Comparison of ENCODE assay signal across 14 cellular contexts in genomic region chr6:2885967-2886731, GRCh38. TPM values are rescaled to one million over a fixed set of nuclear protein-coding genes. Genes with fewer than 3 reads are reported as not detected.
DNase-seq lines count a peak whose midpoint lies in the region; ATAC-seq, FAIRE-seq and TF ChIP-seq lines count a peak whose summit lies in the region.
"Had no signal": no experiment of that assay in that cellular context is flagged by ENCODE, and none has a peak within 500 bp of the region (broad histone marks: within the 10 kb centered on the region; RNA-seq: fewer than 3 reads in every experiment).

No MANE protein-coding gene starts in this region.

- CTCF ChIA-PET in CD4-positive, alpha-beta memory T cell (lab: Charles Lee; ENCODE audit: partially characterized antibody): no interaction called here
- CTCF ChIA-PET in GM12878 (lab: Yijun Ruan, JAX): no interaction called here

- peaks cover 45 to 78% (median 63%) of the 10 kb centered on the region in 4 donors for H3K4me1 Mint-ChIP-seq in CD4-positive, alpha-beta memory T cell

- no peaks in the 10 kb centered on the region for H3K27me3 ChIP-seq in BLaER1 treated with 17β-estradiol and CSF1 and Interleukin-3, amounts not matched to agents 10 nM and 100 nM
- H3K27me3 ChIP-seq in CD4-positive, alpha-beta memory T cell (ENCODE audit: insufficient read depth, low read length): no peaks in the 10 kb centered on the region
- H3K27me3 ChIP-seq in GM12878 (replicated peaks in 1 of 2; ENCODE audit: control insufficient read depth in 2 of 2, insufficient read depth in 2 of 2, low read length in 1 of 2): no peaks in the 10 kb centered on the region
- H3K27me3 ChIP-seq: tibial artery had no signal

- POLR2A ChIA-PET in CD4-positive, alpha-beta memory T cell (lab: Charles Lee; ENCODE audit: partially characterized antibody): interaction anchor here (0.6 to 1.0 kb wide), 3 partner anchors 8 to 40 kb away, joined by 3 read pairs; partner anchors contain the start of gene SERPINB9
- POLR2A ChIA-PET in GM12878 (lab: Charles Lee): no interaction called here

- H3K9me3 ChIP-seq in BLaER1 treated with 17β-estradiol and CSF1 and Interleukin-3, amounts not matched to agents 10 nM and 100 nM (replicated peaks in 1 of 11): peaks cover 0 to 25% (median 12%) of the 10 kb centered on the region in 11 experiments; a peak in 13 of 22 replicates
- no peaks in the 10 kb centered on the region for H3K9me3 ChIP-seq in CD4-positive, alpha-beta memory T cell (ENCODE audit: control insufficient read depth in 1 of 2, low read length in 2 of 2)
- H3K9me3 ChIP-seq in GM12878 (replicated peaks; ENCODE audit: control insufficient read depth, insufficient read depth, low read length): no peaks in the 10 kb centered on the region; the same call in 2 of the 3 replicates
- H3K9me3 ChIP-seq: tibial artery had no signal

- SMC1A ChIA-PET in GM12878 (lab: Charles Lee; ENCODE audit: uncharacterized antibody, unreplicated experiment): no interaction called here

- peak; percentile 5; the same call in 2 of the 3 replicates for ATAC-seq in GM12878
- ATAC-seq in GM21529 (IDR thresholded peaks at IDR 0.05; ENCODE audit: unreplicated experiment): no peak
- no peak for ATAC-seq in GM21737 (IDR thresholded peaks at IDR 0.05; ENCODE audit: unreplicated experiment)
- ATAC-seq in GM18873 (IDR thresholded peaks at IDR 0.05; ENCODE audit: low FRiP score, unreplicated experiment): no peak
- ATAC-seq: activated CD8-positive, alpha-beta memory T cell treated with anti-CD3 and anti-CD28 coated beads, Interleukin-2, amount 10 ng/mL, durations not matched to agents 7 days and 5 days had no signal

- H2AFZ ChIP-seq in GM12878 (ENCODE audit: control insufficient read depth, low read depth, low read length): no peak overlapping the region
- H2AFZ ChIP-seq: PC-9 had no signal

- H3K9me3 Mint-ChIP-seq in CD4-positive, alpha-beta memory T cell: peaks cover 0 to 2% (median 0%) of the 10 kb centered on the region in 8 donors

- no peak for TF ChIP-seq POLR2A in GM12878 (IDR thresholded peaks at IDR 0.05; ENCODE audit: low read depth, low read length)

- H4K20me1 ChIP-seq in BLaER1 treated with 17β-estradiol and CSF1 and Interleukin-3, amounts not matched to agents 10 nM and 100 nM: no peaks in the 10 kb centered on the region
- H4K20me1 ChIP-seq in GM12878 (ENCODE audit: control insufficient read depth, insufficient read depth): no peaks in the 10 kb centered on the region

- TF ChIP-seq RAD21 in GM12878 (IDR thresholded peaks at IDR 0.05; ENCODE audit: insufficient read depth, low read depth, low read length): no peak

- peak overlapping the region in 1 of 8 donors; percentile 40 for H3K4me3 Mint-ChIP-seq in CD4-positive, alpha-beta memory T cell
- H3K4me3 Mint-ChIP-seq: activated CD8-positive, alpha-beta memory T cell treated with anti-CD3 and anti-CD28 coated beads, Interleukin-2, amount 10 ng/mL, durations not matched to agents 7 days and 5 days had no signal

- H3K36me3 Mint-ChIP-seq in CD4-positive, alpha-beta memory T cell: peaks cover 49 to 51% of the 10 kb centered on the region in 2 donors

- no peaks in the 10 kb centered on the region for H3K27me3 Mint-ChIP-seq in CD4-positive, alpha-beta memory T cell
- H3K27me3 Mint-ChIP-seq: activated CD8-positive, alpha-beta memory T cell treated with anti-CD3 and anti-CD28 coated beads, Interleukin-2, amount 10 ng/mL, durations not matched to agents 7 days and 5 days had no signal

- peak overlapping the region in 6 of 11 experiments; percentile 9 to 81 (median 20); a peak in 4 of 22 replicates for H3K4me2 ChIP-seq in BLaER1 treated with 17β-estradiol and CSF1 and Interleukin-3, amounts not matched to agents 10 nM and 100 nM
- H3K4me2 ChIP-seq in GM12878 (ENCODE audit: control insufficient read depth, insufficient read depth): no peak overlapping the region
- H3K4me2 ChIP-seq: PC-9 had no signal

- 29% methylated on average over 6 of the region's 6 CpGs for WGBS in GM12878 (ENCODE audit: insufficient coverage, insufficient replicate concordance, low lambda C conversion rate, missing lambda C conversion rate)

- DNase-seq in CD4-positive, alpha-beta memory T cell: peak in 1 of 5 donors; percentile 20
- DNase-seq in NCI-H2171 (lab: John Stamatoyannopoulos, UW): peak; percentile 55
- no peak for DNase-seq in GM12878 (ENCODE audit: low read depth, low spot score)
- DNase-seq in superior temporal gyrus (ENCODE audit: extremely low spot score): no peak
- DNase-seq: activated CD8-positive, alpha-beta memory T cell treated with anti-CD3 and anti-CD28 coated beads, Interleukin-2, amount 10 ng/mL, durations not matched to agents 7 days and 5 days; kidney glomerular epithelial cell; NCI-H446; PC-9; tibial artery had no signal

- peak overlapping the region; percentile 73 to 89 (median 83) for H3K27ac Mint-ChIP-seq in CD4-positive, alpha-beta memory T cell
- H3K27ac Mint-ChIP-seq: activated CD8-positive, alpha-beta memory T cell treated with anti-CD3 and anti-CD28 coated beads, Interleukin-2, amount 10 ng/mL, durations not matched to agents 7 days and 5 days had no signal

- H3K27ac ChIP-seq in BLaER1 treated with 17β-estradiol and CSF1 and Interleukin-3, amounts not matched to agents 10 nM and 100 nM: no peak overlapping the region
- H3K27ac ChIP-seq in CD4-positive, alpha-beta memory T cell (ENCODE audit: low read depth, low read length): no peak overlapping the region
- no peak overlapping the region for H3K27ac ChIP-seq in GM12878 (ENCODE audit: control insufficient read depth, insufficient read depth)
- H3K27ac ChIP-seq: PC-9, SK-N-MC, tibial artery had no signal

- intact Hi-C loops in CD4-positive, alpha-beta memory T cell (cut with micrococcal nuclease): no loop called here
- intact Hi-C loops in GM12878 (cut with micrococcal nuclease; ENCODE audit: unreplicated experiment): no loop called here

- in situ Hi-C loops in GM12878 (cut with MboI): no loop called here

- H3K9ac ChIP-seq in BLaER1 treated with 17β-estradiol and CSF1 and Interleukin-3, amounts not matched to agents 10 nM and 100 nM: no peak overlapping the region
- H3K9ac ChIP-seq in GM12878 (ENCODE audit: control insufficient read depth, insufficient read depth, low read length): no peak overlapping the region

- peaks cover 10 to 37% (median 19%) of the 10 kb centered on the region in 11 experiments for H3K36me3 ChIP-seq in BLaER1 treated with 17β-estradiol and CSF1 and Interleukin-3, amounts not matched to agents 10 nM and 100 nM
- peaks cover 15% of the 10 kb centered on the region for H3K36me3 ChIP-seq in CD4-positive, alpha-beta memory T cell (ENCODE audit: insufficient read depth, low read length)
- peaks cover 0 to 5% of the 10 kb centered on the region in 2 experiments; a peak in 2 of 4 replicates for H3K36me3 ChIP-seq in GM12878 (ENCODE audit: control insufficient read depth in 2 of 2, insufficient read depth in 2 of 2, low read length in 1 of 2)

- no TSS peak for BruUV-seq in GM12878 (replicated peaks; lab: Mats Ljungman, UMichigan)

- no peaks in the 10 kb centered on the region for H3K79me2 ChIP-seq in GM12878 (ENCODE audit: control insufficient read depth, insufficient read depth, low read length)

- peaks cover 30 to 66% (median 34%) of the 10 kb centered on the region in 10 experiments for H3K4me1 ChIP-seq in BLaER1 treated with 17β-estradiol and CSF1 and Interleukin-3, amounts not matched to agents 10 nM and 100 nM
- H3K4me1 ChIP-seq in CD4-positive, alpha-beta memory T cell (ENCODE audit: insufficient read depth, low read length): peaks cover 35% of the 10 kb centered on the region
- H3K4me1 ChIP-seq in GM12878 (ENCODE audit: control insufficient read depth, insufficient read depth, low read length): no peaks in the 10 kb centered on the region
- H3K4me1 ChIP-seq: tibial artery had no signal

- peak; percentile 74 for FAIRE-seq in GM12878 (lab: Jason Lieb, UNC)

- H3K4me3 ChIP-seq in BLaER1 treated with 17β-estradiol and CSF1 and Interleukin-3, amounts not matched to agents 10 nM and 100 nM: no peak overlapping the region
- no peak overlapping the region for H3K4me3 ChIP-seq in CD4-positive, alpha-beta memory T cell (ENCODE audit: low read length in 2 of 2)
- H3K4me3 ChIP-seq in GM12878: no peak overlapping the region
- H3K4me3 ChIP-seq: PC-9, SK-N-MC, tibial artery had no signal

- RAD21 ChIA-PET in GM12878 (lab: Charles Lee; ENCODE audit: unreplicated experiment): no interaction called here

- TF ChIP-seq CTCF in GM12878 (IDR thresholded peaks at IDR 0.05 in 2 of 3, conservative IDR thresholded peaks at IDR 0.05 in 1 of 3; ENCODE audit: control insufficient read depth in 2 of 3, extremely low read depth in 1 of 3, insufficient read depth in 1 of 3, low read depth in 3 of 3, low read length in 3 of 3): no peak

- no peak for TF ChIP-seq EP300 in GM12878 (IDR thresholded peaks at IDR 0.05; ENCODE audit: borderline replicate concordance in 1 of 2, control insufficient read depth in 1 of 2, low read depth in 2 of 2, low read length in 2 of 2)

RNA-seq across cellular contexts. Expression of gene SERPINB9, which starts 17.0 kb away (rescaled TPM):
- 10 to 100 TPM; 83.2 to 88.5 TPM for total RNA-seq in CD4-positive, alpha-beta memory T cell
- polyA plus RNA-seq in CD4-positive, alpha-beta memory T cell: 10 to 100 TPM; 20.4 to 41.0 TPM
- 63.2 and 66.0 TPM in 2 replicates for total RNA-seq in GM12878 (2013; cell fraction: nucleolus; rRNA removed)
- 4.7 and 5.6 TPM in 2 replicates for total RNA-seq in GM12878 (2014; rRNA removed)
- total RNA-seq in GM12878 (2014; rRNA removed; fragmentation: Illumina TruSeq; extraction: Trizol): 5.4 and 5.5 TPM in 2 replicates
- total RNA-seq in GM12878 (2021): 5.8 and 6.1 TPM in 2 replicates
- polyA plus RNA-seq in GM12878 (2011; ENCODE audit: low read depth): 7.8 TPM
- 133 and 141 TPM in 2 replicates for polyA plus RNA-seq in GM12878 (2011; rRNA removed)
- 94.6 and 110 TPM in 2 replicates for polyA plus RNA-seq in GM12878 (2011; cell fraction: cytosol; rRNA removed)
- polyA plus RNA-seq in GM12878 (2011; cell fraction: nucleus; rRNA removed): 35.5 and 39.0 TPM in 2 replicates
- 11.4 and 20.4 TPM in 2 replicates for polyA plus RNA-seq in GM12878 (2012)
- 6.7 and 7.3 TPM in 2 replicates for polyA plus RNA-seq in GM12878 (2014; fragmentation: Illumina TruSeq; extraction: Trizol)
- 1 to 10 TPM; 2.0 to 3.7 TPM for polyA plus RNA-seq in GM12878 (2014; fragmentation: Nextera tagmentation; extraction: Ambion mirVana)
- 3.8 and 5.9 TPM in 2 replicates for polyA plus RNA-seq in GM12878 (2014; rRNA removed)
- polyA plus RNA-seq in GM12878 (2016; fragmentation: Nextera tagmentation; extraction: Ambion mirVana): 1 to 10 TPM; 4.1 to 4.2 TPM
- 135 and 152 TPM in 2 replicates for polyA minus RNA-seq in GM12878 (2011; rRNA and poly(A)+ RNA removed)
- polyA minus RNA-seq in GM12878 (2011; cell fraction: cytosol; rRNA and poly(A)+ RNA removed): 57.1 and 64.0 TPM in 2 replicates
- polyA minus RNA-seq in GM12878 (2011; cell fraction: nucleus; rRNA and poly(A)+ RNA removed): 21.2 and 30.0 TPM in 2 replicates

RNA-seq across cellular contexts. Expression of gene SERPINB1, which starts 44.5 kb away (rescaled TPM):
- 10 to 100 TPM; 56.7 to 58.0 TPM for total RNA-seq in CD4-positive, alpha-beta memory T cell
- 100 to 1,000 TPM; 126 to 159 TPM for polyA plus RNA-seq in CD4-positive, alpha-beta memory T cell
- 0.67 and 1.0 TPM in 2 replicates for total RNA-seq in GM12878 (2013; cell fraction: nucleolus; rRNA removed)
- total RNA-seq in GM12878 (2014; rRNA removed): 0.45 and 0.65 TPM in 2 replicates
- total RNA-seq in GM12878 (2014; rRNA removed; fragmentation: Illumina TruSeq; extraction: Trizol): 0.67 and 0.88 TPM in 2 replicates
- total RNA-seq in GM12878 (2021): 1.6 TPM in 2 replicates
- polyA plus RNA-seq in GM12878 (2011; ENCODE audit: low read depth): 0.76 TPM
- 2.4 and 3.5 TPM in 2 replicates for polyA plus RNA-seq in GM12878 (2011; rRNA removed)
- 0.88 and 0.99 TPM in 2 replicates for polyA plus RNA-seq in GM12878 (2011; cell fraction: cytosol; rRNA removed)
- polyA plus RNA-seq in GM12878 (2011; cell fraction: nucleus; rRNA removed): 0.90 and 1.3 TPM in 2 replicates
- 1.3 and 2.3 TPM in 2 replicates for polyA plus RNA-seq in GM12878 (2012)
- 1.1 and 3.2 TPM in 2 replicates for polyA plus RNA-seq in GM12878 (2014; fragmentation: Illumina TruSeq; extraction: Trizol)
- polyA plus RNA-seq in GM12878 (2014; fragmentation: Nextera tagmentation; extraction: Ambion mirVana): 1 to 10 TPM in 1 of 2 experiments, under 1 TPM in 1; 0.82 to 1.8 TPM
- 0.71 and 0.85 TPM in 2 replicates for polyA plus RNA-seq in GM12878 (2014; rRNA removed)
- polyA plus RNA-seq in GM12878 (2016; fragmentation: Nextera tagmentation; extraction: Ambion mirVana): under 1 TPM; 0.67 to 0.72 TPM
- 1.1 and 1.8 TPM in 2 replicates for polyA minus RNA-seq in GM12878 (2011; rRNA and poly(A)+ RNA removed)
- 1.2 and 1.6 TPM in 2 replicates for polyA minus RNA-seq in GM12878 (2011; cell fraction: cytosol; rRNA and poly(A)+ RNA removed)
- polyA minus RNA-seq in GM12878 (2011; cell fraction: nucleus; rRNA and poly(A)+ RNA removed): 0.85 and 1.1 TPM in 2 replicates

Comparison
In these comparisons a context has a peak if more than half of its experiments do, and no peak if none do; other contexts are left out.
1. RNA of gene SERPINB1, which starts 44.5 kb away (total RNA-seq): 56.7 to 58.0 TPM in CD4-positive, alpha-beta memory T cell; 0.45 to 1.6 TPM in GM12878; every median in the first group is over 10 times any median in the second.